Comparison of ENCODE assay signal across 30 cellular contexts in the genomic region with DNA sequence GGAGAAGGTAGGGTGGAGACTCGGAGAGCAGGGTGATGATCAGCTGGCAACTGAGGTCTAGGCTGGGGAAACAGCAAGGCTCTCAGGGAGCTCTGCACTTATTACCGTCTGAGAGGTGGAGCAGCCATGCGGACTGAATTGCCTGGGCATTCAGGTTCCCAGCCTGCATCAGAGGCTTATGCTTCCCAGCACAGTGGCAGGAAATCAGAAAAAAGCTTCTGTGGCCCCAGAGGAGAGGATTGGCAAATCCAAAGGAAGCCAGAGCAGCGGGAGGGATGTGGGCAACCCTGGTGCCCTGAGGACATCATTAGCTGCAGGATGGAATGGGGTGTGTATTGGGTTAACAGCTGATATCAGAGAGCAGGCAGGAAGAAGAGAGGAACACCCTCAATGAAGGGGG.
"Had no signal": no experiment of that assay in that cellular context is flagged by ENCODE, and none has a peak within 500 bp of the region (broad histone marks: within the 10 kb centered on the region; RNA-seq: fewer than 3 reads in every experiment).

No MANE protein-coding gene starts in this region.

- ATAC-seq: activated CD4-positive, alpha-beta T cell treated with anti-CD3 and anti-CD28 coated beads for 36 hours; activated T-cell treated with anti-CD3 and anti-CD28 coated beads, Interleukin-2, amount 50 U/mL, for 72 hours; body of pancreas; gastroesophageal sphincter; T-cell had no signal

- DNase-seq: activated B cell treated with CpG ODN at 0.5 μM for 24 hours; activated CD4-positive, alpha-beta memory T cell treated with anti-CD3 and anti-CD28 coated beads, Interleukin-2, amount 10 ng/mL, durations not matched to agents 7 days and 5 days; activated CD4-positive, alpha-beta T cell treated with anti-CD3 and anti-CD28 coated beads for 36 hours; activated CD4-positive, alpha-beta T cell treated with anti-CD3 and anti-CD28 coated beads, Interleukin-2, amount 10 ng/mL, durations not matched to agents 7 days and 5 days; activated CD4-positive, alpha-beta T cell treated with anti-CD3 and anti-CD28 coated beads, Interleukin-2, amount 50 U/mL, for 4 hours; activated CD4-positive, CD25-positive, alpha-beta regulatory T cell treated with anti-CD3 and anti-CD28 coated beads, Interleukin-2, amount 50 U/mL, for 72 hours; activated CD8-positive, alpha-beta memory T cell treated with anti-CD3 and anti-CD28 coated beads, Interleukin-2, amount 50 U/mL, for 48 hours; activated gamma-delta T cell; activated naive CD4-positive, alpha-beta T cell; activated naive CD4-positive, alpha-beta T cell treated with anti-CD3 and anti-CD28 coated beads, Interleukin-2, amount 10 ng/mL, durations not matched to agents 7 days and 5 days; activated T-cell treated with anti-CD3 and anti-CD28 coated beads for 4 hours; activated T-cell treated with anti-CD3 and anti-CD28 coated beads, Interleukin-2, amount 50 U/mL, for 24 hours; activated T-cell treated with anti-CD3 and anti-CD28 coated beads, Interleukin-2, amount 50 U/mL, for 72 hours; amniotic stem cell; anterior cingulate cortex; body of pancreas; caudate nucleus; cortex of kidney; dermis blood vessel endothelial cell; effector CD4-positive, alpha-beta T cell; esophagus squamous epithelium; foreskin melanocyte; head of caudate nucleus; T-cell; T-helper 9 cell; WERI-Rb-1 had no signal

- H3K36me3 ChIP-seq: esophagus squamous epithelium, gastroesophageal sphincter, WERI-Rb-1 had no signal

- H3K4me1 ChIP-seq: body of pancreas, esophagus squamous epithelium, gastroesophageal sphincter had no signal

- H3K36me3 Mint-ChIP-seq: activated naive CD4-positive, alpha-beta T cell treated with anti-CD3 and anti-CD28 coated beads, Interleukin-2, amount 10 ng/mL, durations not matched to agents 7 days and 5 days; activated naive CD8-positive, alpha-beta T cell; T-cell had no signal

- H3K9me3 ChIP-seq: body of pancreas, esophagus squamous epithelium had no signal

- H3K27me3 ChIP-seq: body of pancreas had no signal

- H3K4me3 Mint-ChIP-seq: activated B cell treated with CpG ODN at 0.5 μM for 24 hours; activated CD4-positive, alpha-beta memory T cell treated with anti-CD3 and anti-CD28 coated beads, Interleukin-2, amount 10 ng/mL, durations not matched to agents 7 days and 5 days; activated CD4-positive, alpha-beta T cell treated with anti-CD3 and anti-CD28 coated beads for 36 hours; activated CD4-positive, alpha-beta T cell treated with anti-CD3 and anti-CD28 coated beads, Interleukin-2, amount 10 ng/mL, durations not matched to agents 7 days and 5 days; activated naive CD4-positive, alpha-beta T cell treated with anti-CD3 and anti-CD28 coated beads, Interleukin-2, amount 10 ng/mL, durations not matched to agents 7 days and 5 days; activated naive CD8-positive, alpha-beta T cell; activated T-cell treated with anti-CD3 and anti-CD28 coated beads, Interleukin-2, amount 50 U/mL, for 24 hours; activated T-cell treated with anti-CD3 and anti-CD28 coated beads, Interleukin-2, amount 50 U/mL, for 72 hours; T-cell; T-helper 1 cell treated with Interleukin-12 subunit alpha and Interleukin-12 subunit beta and Interleukin-4 antibody, amounts not matched to agents 30 μg/mL and 1 μg/mL, for 36 hours had no signal

- H3K9me3 Mint-ChIP-seq: activated CD4-positive, alpha-beta memory T cell treated with anti-CD3 and anti-CD28 coated beads, Interleukin-2, amount 10 ng/mL, durations not matched to agents 7 days and 5 days; activated CD4-positive, alpha-beta T cell treated with anti-CD3 and anti-CD28 coated beads, Interleukin-2, amount 10 ng/mL, durations not matched to agents 7 days and 5 days; activated naive CD4-positive, alpha-beta T cell treated with anti-CD3 and anti-CD28 coated beads, Interleukin-2, amount 10 ng/mL, durations not matched to agents 7 days and 5 days; T-helper 1 cell treated with Interleukin-12 subunit alpha and Interleukin-12 subunit beta and Interleukin-4 antibody, amounts not matched to agents 30 μg/mL and 1 μg/mL, for 36 hours had no signal

- H3K4me3 ChIP-seq: body of pancreas, esophagus squamous epithelium, gastroesophageal sphincter had no signal

- H3K4me1 Mint-ChIP-seq: activated B cell treated with CpG ODN at 0.5 μM for 24 hours; activated CD4-positive, alpha-beta memory T cell treated with anti-CD3 and anti-CD28 coated beads, Interleukin-2, amount 10 ng/mL, durations not matched to agents 7 days and 5 days; activated CD4-positive, alpha-beta T cell treated with anti-CD3 and anti-CD28 coated beads for 36 hours; activated CD4-positive, alpha-beta T cell treated with anti-CD3 and anti-CD28 coated beads, Interleukin-2, amount 10 ng/mL, durations not matched to agents 7 days and 5 days; activated naive CD4-positive, alpha-beta T cell treated with anti-CD3 and anti-CD28 coated beads, Interleukin-2, amount 10 ng/mL, durations not matched to agents 7 days and 5 days; T-cell had no signal

- H3K27ac Mint-ChIP-seq: activated B cell treated with CpG ODN at 0.5 μM for 24 hours; activated CD4-positive, alpha-beta memory T cell treated with anti-CD3 and anti-CD28 coated beads, Interleukin-2, amount 10 ng/mL, durations not matched to agents 7 days and 5 days; activated CD4-positive, alpha-beta T cell treated with anti-CD3 and anti-CD28 coated beads for 36 hours; activated CD4-positive, alpha-beta T cell treated with anti-CD3 and anti-CD28 coated beads, Interleukin-2, amount 10 ng/mL, durations not matched to agents 7 days and 5 days; activated naive CD4-positive, alpha-beta T cell treated with anti-CD3 and anti-CD28 coated beads, Interleukin-2, amount 10 ng/mL, durations not matched to agents 7 days and 5 days; activated naive CD8-positive, alpha-beta T cell; activated T-cell treated with anti-CD3 and anti-CD28 coated beads, Interleukin-2, amount 50 U/mL, for 24 hours; activated T-cell treated with anti-CD3 and anti-CD28 coated beads, Interleukin-2, amount 50 U/mL, for 72 hours; T-cell; T-helper 1 cell treated with Interleukin-12 subunit alpha and Interleukin-12 subunit beta and Interleukin-4 antibody, amounts not matched to agents 30 μg/mL and 1 μg/mL, for 36 hours had no signal

- H3K27ac ChIP-seq: body of pancreas, epithelial cell of prostate, esophagus squamous epithelium, gastroesophageal sphincter, WERI-Rb-1 had no signal
